Comparison of ENCODE assay signal across 26 cellular contexts in genomic region chr4:1685604-1686150, GRCh38. TPM values are rescaled to one million over a fixed set of nuclear protein-coding genes. Genes with fewer than 3 reads are reported as not detected.
DNase-seq lines count a peak whose midpoint lies in the region; ATAC-seq and TF ChIP-seq lines count a peak whose summit lies in the region.
"Had no signal": no experiment of that assay in that cellular context is flagged by ENCODE, and none has a peak within 500 bp of the region (broad histone marks: within the 10 kb centered on the region; RNA-seq: fewer than 3 reads in every experiment).

No MANE protein-coding gene starts in this region.

- TF ChIP-seq POLR2A in sigmoid colon (IDR thresholded peaks at IDR 0.05), result no peak
- TF ChIP-seq POLR2A in stomach (IDR thresholded peaks at IDR 0.05), result no peak

- no TSS peak for BruUV-seq in PC-3 (replicated peaks; lab: Mats Ljungman, UMichigan)

- 78 to 86% methylated on average over 12 of the region's 12 CpGs for WGBS in sigmoid colon, 2 donors
- WGBS in stomach, 5 donors, result 74 to 81% (median 76%) methylated on average over 12 of the region's 12 CpGs

- DNase-seq in D341Med (ENCODE audit: low spot score) (peak; percentile 74), PC-3 (no peak), kidney glomerular epithelial cell (lab: John Stamatoyannopoulos, UW) (peak; percentile 14), sigmoid colon (no peak), NCI-H1694 treated with DMSO at 0.1 percent for 48 hours (lab: John Stamatoyannopoulos, UW) (no peak), Right ventricle myocardium inferior (ENCODE audit: missing footprints) (no peak), stomach (no peak)
- DNase-seq: CD4-positive, alpha-beta memory T cell; central memory CD4-positive, alpha-beta T cell; dermis blood vessel endothelial cell; glutamatergic neuron; left cardiac atrium; NCI-H1092; NCI-H1930; NCI-H526 treated with DMSO at 0.1 percent for 48 hours; occipital lobe; retina; RPMI8226; stimulated activated CD4-positive, alpha-beta T cell treated with anti-CD3 and anti-CD28 coated beads, Interleukin-4, amount 100 ng/mL, for 4 hours; stimulated activated naive CD4-positive, alpha-beta T cell; T-helper 2 cell had no signal

- H3F3A ChIP-seq in PC-3 (ENCODE audit: low read length, unreplicated experiment), result no peaks in the 10 kb centered on the region

- POLR2A ChIA-PET in PC-3 (lab: Charles Lee; ENCODE audit: unreplicated experiment), result no interaction called here

- intact Hi-C loops in PC-3 (cut with micrococcal nuclease) (no loop called here), sigmoid colon (cut with DNase I) (loop anchor here (2.0 kb wide), 1 partner anchor 27 kb away; the partner anchor contains the start of gene SLBP), Right ventricle myocardium inferior (cut with DNase I) (no loop called here), stomach (cut with DNase I; ENCODE audit: low total_unique reads) (no loop called here)

- no peaks in the 10 kb centered on the region for H3K9me3 ChIP-seq in PC-3 (ENCODE audit: low read length)
- no peaks in the 10 kb centered on the region for H3K9me3 ChIP-seq in sigmoid colon
- H3K9me3 ChIP-seq in stomach, result no peaks in the 10 kb centered on the region
- H3K9me3 ChIP-seq: ascending aorta, HAP-1 had no signal

- H3K36me3 ChIP-seq in PC-3 (ENCODE audit: low read depth, low read length), result peaks cover 1% of the 10 kb centered on the region; the same call in 1 of the 2 replicates
- peaks cover 0 to 7% (median 2%) of the 10 kb centered on the region in 4 donors for H3K36me3 ChIP-seq in sigmoid colon
- peaks cover 0 to 7% (median 6%) of the 10 kb centered on the region in 4 donors for H3K36me3 ChIP-seq in stomach

- H3K27me3 ChIP-seq in PC-3 (ENCODE audit: low read length) (no peaks in the 10 kb centered on the region), sigmoid colon (no peaks in the 10 kb centered on the region), stomach (no peaks in the 10 kb centered on the region)
- H3K27me3 ChIP-seq: ascending aorta had no signal

- H3K9me2 ChIP-seq in PC-3 (replicated peaks; ENCODE audit: low read length), result no peaks in the 10 kb centered on the region

- peaks cover 5% of the 10 kb centered on the region; the same call in 1 of the 2 replicates for H3K4me1 ChIP-seq in PC-3 (ENCODE audit: insufficient read depth, low read length)
- peaks cover 0 to 20% (median 11%) of the 10 kb centered on the region in 4 donors for H3K4me1 ChIP-seq in sigmoid colon
- H3K4me1 ChIP-seq in stomach, result peaks cover 8 to 28% (median 19%) of the 10 kb centered on the region in 4 donors
- H3K4me1 ChIP-seq: HAP-1 had no signal

- no peak for TF ChIP-seq CTCF in PC-3 (conservative IDR thresholded peaks at IDR 0.05; ENCODE audit: low read depth, low read length)
- no peak for TF ChIP-seq CTCF in sigmoid colon (IDR thresholded peaks at IDR 0.05)
- TF ChIP-seq CTCF in stomach (IDR thresholded peaks at IDR 0.05), result no peak

- no peak for ATAC-seq in PC-3
- no peak for ATAC-seq in Right ventricle myocardium inferior
- ATAC-seq: activated naive CD4-positive, alpha-beta T cell treated with anti-CD3 and anti-CD28 coated beads, Interleukin-2, amount 50 U/mL, for 72 hours; SK-N-SH treated with all-trans-retinoic acid at 6 μM for 48 hours had no signal

- no peak overlapping the region for H3K9ac ChIP-seq in PC-3 (ENCODE audit: low read length)

- H3K4me3 ChIP-seq in PC-3 (ENCODE audit: low read length) (no peak overlapping the region), sigmoid colon (no peak overlapping the region), stomach (no peak overlapping the region)
- H3K4me3 ChIP-seq: ascending aorta, HAP-1 had no signal

- no peaks in the 10 kb centered on the region for H3K79me2 ChIP-seq in PC-3 (ENCODE audit: low read length)

- CTCF ChIA-PET in PC-3 (lab: Charles Lee), result no interaction called here

- peak overlapping the region; percentile 90; the same call in 1 of the 2 replicates for H3K4me2 ChIP-seq in PC-3 (ENCODE audit: low read length)

- H2AFZ ChIP-seq in PC-3 (ENCODE audit: low read length), result no peak overlapping the region

- no peak overlapping the region for H3K27ac ChIP-seq in PC-3 (ENCODE audit: low read length)
- peak overlapping the region; percentile 8 to 81 (median 79) for H3K27ac ChIP-seq in sigmoid colon
- H3K27ac ChIP-seq in stomach, result peak overlapping the region in 2 of 5 donors; percentile 19 to 91
- H3K27ac ChIP-seq: HL-60 had no signal

- H4K20me1 ChIP-seq in PC-3 (ENCODE audit: low read length), result no peaks in the 10 kb centered on the region

- no peak for TF ChIP-seq EP300 in sigmoid colon (IDR thresholded peaks at IDR 0.05)
- TF ChIP-seq EP300 in stomach (IDR thresholded peaks at IDR 0.05), result no peak

RNA-seq across cellular contexts. Expression of gene FAM53A, which starts 1.6 kb away (rescaled TPM):
- total RNA-seq in PC-3 (2014; rRNA removed) (3.1 and 4.8 TPM in 2 replicates), sigmoid colon (1 to 10 TPM in 3 of 4 donors, under 1 TPM in 1; 0.82 to 4.1 (median 1.7) TPM), Right ventricle myocardium inferior (0.49 TPM), stomach (under 1 TPM in 1 of 5 donors, not detected in 4; 0.73 TPM)
- polyA plus RNA-seq in sigmoid colon (1 to 10 TPM in 2 of 3 donors, under 1 TPM in 1; 0.23 to 1.8 (median 1.4) TPM), stomach (1 to 10 TPM; 1.4 to 2.8 (median 2.1) TPM)
- total RNA-seq: ascending aorta had no signal

RNA-seq across cellular contexts. Expression of gene SLBP, which starts 26.4 kb away (rescaled TPM):
- total RNA-seq in PC-3 (2014; rRNA removed) (98.3 and 109 TPM in 2 replicates), sigmoid colon (10 to 100 TPM; 32.3 to 48.9 (median 40.2) TPM), Right ventricle myocardium inferior (13.7 TPM), stomach (100 to 1,000 TPM in 3 of 5 donors, 10 to 100 TPM in 2; 28.3 to 163 (median 100) TPM)
- polyA plus RNA-seq in sigmoid colon (10 to 100 TPM; 34.0 to 36.0 (median 35.8) TPM), stomach (10 to 100 TPM; 30.9 to 35.6 (median 32.5) TPM)

RNA-seq across cellular contexts. Expression of gene TMEM129, which starts 35.4 kb away (rescaled TPM):
- total RNA-seq in PC-3 (2014; rRNA removed) (28.6 and 47.7 TPM in 2 replicates), sigmoid colon (10 to 100 TPM; 40.6 to 51.4 (median 49.2) TPM), Right ventricle myocardium inferior (26.3 TPM), stomach (100 to 1,000 TPM in 2 of 5 donors, 10 to 100 TPM in 2, 1 to 10 TPM in 1; 9.9 to 171 (median 41.6) TPM)
- polyA plus RNA-seq in sigmoid colon (10 to 100 TPM; 16.9 to 42.4 (median 18.6) TPM), stomach (10 to 100 TPM; 13.7 to 29.9 (median 19.1) TPM)

RNA-seq across cellular contexts. Expression of gene TACC3, which starts 35.6 kb away (rescaled TPM):
- total RNA-seq in PC-3 (2014; rRNA removed) (32.0 and 74.5 TPM in 2 replicates), sigmoid colon (10 to 100 TPM in 1 of 4 donors, 1 to 10 TPM in 3; 4.3 to 13.0 (median 6.9) TPM), Right ventricle myocardium inferior (7.0 TPM), stomach (10 to 100 TPM in 4 of 5 donors, 1 to 10 TPM in 1; 9.5 to 74.1 (median 30.9) TPM)
- polyA plus RNA-seq in sigmoid colon (10 to 100 TPM in 2 of 3 donors, 1 to 10 TPM in 1; 4.8 to 55.9 (median 11.8) TPM), stomach (10 to 100 TPM in 2 of 3 donors, 1 to 10 TPM in 1; 7.2 to 22.7 (median 14.3) TPM)

Comparison
In these comparisons a context has a peak if more than half of its experiments do, and no peak if none do; other contexts are left out.
1. DNase-seq: peak in D341Med (single experiment) and kidney glomerular epithelial cell (single experiment); none in PC-3 (single experiment), sigmoid colon (single experiment), NCI-H1694 treated with DMSO at 0.1 percent for 48 hours (single experiment), Right ventricle myocardium inferior (single experiment) and stomach (single experiment).